In genomic region chr5:141875795-141876627, GRCh38 we compare ENCODE assay signal across 8 cellular contexts. TPM values are rescaled to one million over a fixed set of nuclear protein-coding genes. Genes with fewer than 3 reads are reported as not detected.
DNase-seq lines count a peak whose midpoint lies in the region; ATAC-seq, FAIRE-seq and TF ChIP-seq lines count a peak whose summit lies in the region.

No MANE protein-coding gene starts in this region.

- no TSS peak for BruUV-seq in MCF 10A (replicated peaks; lab: Mats Ljungman, UMichigan)

- CTCF ChIA-PET in MCF 10A (lab: Yijun Ruan, JAX), result interaction anchor here (0.5 to 20.1 kb wide), 14 partner anchors 26 to 1706 kb away, joined by 3 to 677 read pairs (median 4); partner anchors contain the start of gene PCDH12

- no peaks in the 10 kb centered on the region for H3K9me3 ChIP-seq in suprapubic skin

- no peak for TF ChIP-seq EP300 in suprapubic skin (IDR thresholded peaks at IDR 0.05)

- peak overlapping the region; percentile 81 for H3K27ac ChIP-seq in suprapubic skin

- H3K36me3 ChIP-seq in suprapubic skin, result no peaks in the 10 kb centered on the region

- peak; percentile 4 for ATAC-seq in left lobe of liver
- no peak for ATAC-seq in stimulated activated naive B cell treated with anti-CD40 and anti-IgM and Interleukin-4, amounts not matched to agents 10 μg/mL and 1 μg/mL and 100 μg/mL, for 72 hours (replicated peaks)

- H3K4me3 Mint-ChIP-seq in MCF 10A (ENCODE audit: unreplicated experiment), result peak overlapping the region; percentile 80
- H3K4me3 Mint-ChIP-seq in stimulated activated naive B cell treated with anti-CD40 and anti-IgM and Interleukin-4, amounts not matched to agents 10 μg/mL and 1 μg/mL and 100 μg/mL, for 72 hours, result no peak overlapping the region

- no peaks in the 10 kb centered on the region for H3K9me3 Mint-ChIP-seq in MCF 10A (ENCODE audit: unreplicated experiment)
- H3K9me3 Mint-ChIP-seq in stimulated activated naive B cell treated with anti-CD40 and anti-IgM and Interleukin-4, amounts not matched to agents 10 μg/mL and 1 μg/mL and 100 μg/mL, for 72 hours, result no peaks in the 10 kb centered on the region

- DNase-seq in NCI-H510A (lab: John Stamatoyannopoulos, UW) (peak; percentile 34), NCI-H510A treated with DMSO at 0.1 percent for 48 hours (lab: John Stamatoyannopoulos, UW) (no peak), MCF 10A (ENCODE audit: unreplicated experiment) (peak; percentile 43), left lobe of liver (ENCODE audit: low spot score) (peak; percentile 65), suprapubic skin (ENCODE audit: low spot score in 2 of 2) (peak in 1 of 2 donors; percentile 72), NCI-H1694 treated with DMSO at 0.1 percent for 48 hours (lab: John Stamatoyannopoulos, UW) (no peak), GM12891 (ENCODE audit: insufficient read length, low spot score) (no peak)
- DNase-seq in stimulated activated naive B cell treated with anti-CD40 and anti-IgM and Interleukin-4, amounts not matched to agents 10 μg/mL and 1 μg/mL and 100 μg/mL, for 72 hours, result no peak

- H3K4me1 ChIP-seq in suprapubic skin, result peaks cover 66% of the 10 kb centered on the region

- peak overlapping the region; percentile 80 for H3K4me3 ChIP-seq in suprapubic skin

- no peaks in the 10 kb centered on the region for H3K36me3 Mint-ChIP-seq in MCF 10A (ENCODE audit: insufficient read depth, unreplicated experiment)
- peaks cover 0 to 3% of the 10 kb centered on the region in 2 donors for H3K36me3 Mint-ChIP-seq in stimulated activated naive B cell treated with anti-CD40 and anti-IgM and Interleukin-4, amounts not matched to agents 10 μg/mL and 1 μg/mL and 100 μg/mL, for 72 hours

- H3K27me3 Mint-ChIP-seq in MCF 10A (ENCODE audit: insufficient read depth, unreplicated experiment), result peaks cover 26% of the 10 kb centered on the region
- peaks cover 68 to 85% of the 10 kb centered on the region in 2 donors for H3K27me3 Mint-ChIP-seq in stimulated activated naive B cell treated with anti-CD40 and anti-IgM and Interleukin-4, amounts not matched to agents 10 μg/mL and 1 μg/mL and 100 μg/mL, for 72 hours

- TF ChIP-seq CTCF in MCF 10A (IDR thresholded peaks at IDR 0.05; ENCODE audit: unreplicated experiment) (no peak), suprapubic skin (IDR thresholded peaks at IDR 0.05) (no peak)

- intact Hi-C loops in MCF 10A (cut with micrococcal nuclease), result no loop called here

- peaks cover 49% of the 10 kb centered on the region for H3K27me3 ChIP-seq in suprapubic skin

- POLR2A ChIA-PET in MCF 10A (lab: Yijun Ruan, JAX), result interaction anchor here (0.7 to 5.2 kb wide), 8 partner anchors 27 to 207 kb away, joined by 3 to 38 read pairs (median 4); partner anchors contain the start of gene RNF14

- 2% methylated on average over 19 of the region's 65 CpGs for WGBS in suprapubic skin

- H3K4me1 Mint-ChIP-seq in MCF 10A (ENCODE audit: insufficient read depth, unreplicated experiment), result peaks cover 24% of the 10 kb centered on the region
- peaks cover 21 to 27% of the 10 kb centered on the region in 2 donors for H3K4me1 Mint-ChIP-seq in stimulated activated naive B cell treated with anti-CD40 and anti-IgM and Interleukin-4, amounts not matched to agents 10 μg/mL and 1 μg/mL and 100 μg/mL, for 72 hours

- H3K27ac Mint-ChIP-seq in MCF 10A (ENCODE audit: low read depth, unreplicated experiment), result no peak overlapping the region
- H3K27ac Mint-ChIP-seq in stimulated activated naive B cell treated with anti-CD40 and anti-IgM and Interleukin-4, amounts not matched to agents 10 μg/mL and 1 μg/mL and 100 μg/mL, for 72 hours, result no peak overlapping the region

- FAIRE-seq in GM12891 (lab: Jason Lieb, UNC), result no peak

- TF ChIP-seq POLR2A in suprapubic skin (IDR thresholded peaks at IDR 0.05) (no peak), GM12891 (IDR thresholded peaks at IDR 0.05; ENCODE audit: low read depth, low read length) (no peak)

TF ChIP-seq in GM12891, 5 proteins besides CTCF, POLR2A, EP300 and RAD21:
- TF ChIP-seq POLR2AphosphoS5 (IDR thresholded peaks at IDR 0.05; ENCODE audit: low read depth, low read length) (no peak), TAF1 (IDR thresholded peaks at IDR 0.05; ENCODE audit: low read depth, low read length) (no peak), POU2F2 (IDR thresholded peaks at IDR 0.05; ENCODE audit: low read depth, low read length) (no peak), SPI1 (IDR thresholded peaks at IDR 0.05; ENCODE audit: low read depth, low read length) (no peak), PAX5 (IDR thresholded peaks at IDR 0.05; ENCODE audit: insufficient read depth, low read length, severe bottlenecking) (no peak)

RNA-seq across cellular contexts. Expression of gene PCDH1, which starts 2.2 kb away (rescaled TPM):
- total RNA-seq in MCF 10A (2022), result 9.9 and 15.7 TPM in 2 replicates
- 33.2 TPM for total RNA-seq in left lobe of liver
- 100 to 1,000 TPM in 1 of 4 donors, 10 to 100 TPM in 3; 76.2 to 122 (median 89.5) TPM for total RNA-seq in suprapubic skin
- 0.15 TPM for polyA plus RNA-seq in GM12891 (2012; ENCODE audit: low read depth, missing spikeins)

RNA-seq across cellular contexts. Expression of gene DELE1, which starts 47.7 kb away (rescaled TPM):
- 88.1 and 91.3 TPM in 2 replicates for total RNA-seq in MCF 10A (2022)
- total RNA-seq in left lobe of liver, result 37.8 TPM
- 10 to 100 TPM; 42.5 to 99.6 (median 59.9) TPM for total RNA-seq in suprapubic skin
- 32.8 TPM for polyA plus RNA-seq in GM12891 (2012; ENCODE audit: low read depth, missing spikeins)

Comparison
In these comparisons a context has a peak if more than half of its experiments do, and no peak if none do; other contexts are left out.
1. DNase-seq: peak in NCI-H510A (single experiment), MCF 10A (single experiment) and left lobe of liver (single experiment); none in NCI-H510A treated with DMSO at 0.1 percent for 48 hours (single experiment), NCI-H1694 treated with DMSO at 0.1 percent for 48 hours (single experiment), GM12891 (single experiment) and stimulated activated naive B cell treated with anti-CD40 and anti-IgM and Interleukin-4, amounts not matched to agents 10 μg/mL and 1 μg/mL and 100 μg/mL, for 72 hours (single experiment).